In the genomic region with DNA sequence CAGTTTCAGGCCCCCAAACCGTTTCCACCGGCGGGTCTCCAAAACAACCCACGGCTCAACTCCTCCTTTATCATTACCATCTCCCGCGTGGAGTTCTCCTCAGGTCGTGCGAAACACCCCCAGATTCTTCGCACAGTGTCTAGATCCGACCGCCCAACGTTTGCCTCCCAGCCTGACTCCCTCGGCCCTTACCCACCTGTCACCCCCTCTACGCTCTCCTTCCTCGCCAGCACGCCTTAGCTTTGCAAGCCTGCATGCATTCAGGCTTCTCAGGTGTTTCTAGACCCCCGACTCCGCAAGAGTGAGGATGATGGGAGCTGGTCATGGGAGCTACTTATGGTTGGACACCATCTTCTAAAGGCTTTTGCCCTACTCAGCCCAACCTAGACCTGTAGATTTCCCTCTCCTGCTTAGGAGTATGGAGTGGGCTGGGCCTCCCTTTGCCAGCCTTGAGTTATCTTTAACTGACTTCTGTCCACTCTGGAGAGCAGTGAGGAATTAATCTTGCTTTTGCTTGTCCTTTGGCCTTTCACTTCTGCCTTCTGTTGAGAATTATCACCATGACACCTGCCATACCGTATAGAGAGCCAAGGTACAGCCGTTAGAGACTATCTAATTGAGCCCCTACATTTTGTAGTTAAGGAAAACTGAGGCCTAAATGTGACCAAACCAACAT, we compare ENCODE assay signal across 1 cellular context.
TF ChIP-seq lines count a peak whose summit lies in the region.

No MANE protein-coding gene starts in this region.

TF ChIP-seq in K562, 482 proteins besides CTCF, POLR2A, EP300 and RAD21 (continued from another document and continues in another):
- TF ChIP-seq ZSCAN32 (CRISPR knock-in tag; IDR thresholded peaks at IDR 0.05) (no peak), GTF2E2 (tag; IDR thresholded peaks at IDR 0.05) (no peak), ZBTB11 (CRISPR knock-in tag; IDR thresholded peaks at IDR 0.05) (peak in 1 of 3 experiments; percentile 71; a peak in 2 of 6 replicates), RBM34 (IDR thresholded peaks at IDR 0.05; ENCODE audit: borderline replicate concordance, insufficient read depth, low read length) (no peak), NR4A1 (CRISPR knock-in tag; IDR thresholded peaks at IDR 0.05) (no peak), NR4A1 (tag; IDR thresholded peaks at IDR 0.05) (no peak), ZNF766 (CRISPR knock-in tag; conservative IDR thresholded peaks at IDR 0.05) (peak; percentile 38; the same call in 1 of the 2 replicates), ZHX1 (conservative IDR thresholded peaks at IDR 0.05; ENCODE audit: low read length) (no peak), GABPB1 (CRISPR knock-in tag; IDR thresholded peaks at IDR 0.05) (no peak), ZNF212 (CRISPR knock-in tag; IDR thresholded peaks at IDR 0.05) (no peak), RBM17 (IDR thresholded peaks at IDR 0.05; ENCODE audit: borderline replicate concordance, low read depth, low read length) (no peak), ZNF695 (CRISPR knock-in tag; IDR thresholded peaks at IDR 0.05) (0 out of 2 replicates have a peak, but pooled peaks have one; percentile 15), HDAC8 (tag; IDR thresholded peaks at IDR 0.05) (no peak), KDM5B (IDR thresholded peaks at IDR 0.05; ENCODE audit: insufficient replicate concordance, low read depth, low read length) (no peak), KAT2B (IDR thresholded peaks at IDR 0.05; ENCODE audit: low read depth, low read length) (no peak), CGGBP1 (CRISPR knock-in tag; IDR thresholded peaks at IDR 0.05) (no peak)
- TF ChIP-seq, protein P1, sequence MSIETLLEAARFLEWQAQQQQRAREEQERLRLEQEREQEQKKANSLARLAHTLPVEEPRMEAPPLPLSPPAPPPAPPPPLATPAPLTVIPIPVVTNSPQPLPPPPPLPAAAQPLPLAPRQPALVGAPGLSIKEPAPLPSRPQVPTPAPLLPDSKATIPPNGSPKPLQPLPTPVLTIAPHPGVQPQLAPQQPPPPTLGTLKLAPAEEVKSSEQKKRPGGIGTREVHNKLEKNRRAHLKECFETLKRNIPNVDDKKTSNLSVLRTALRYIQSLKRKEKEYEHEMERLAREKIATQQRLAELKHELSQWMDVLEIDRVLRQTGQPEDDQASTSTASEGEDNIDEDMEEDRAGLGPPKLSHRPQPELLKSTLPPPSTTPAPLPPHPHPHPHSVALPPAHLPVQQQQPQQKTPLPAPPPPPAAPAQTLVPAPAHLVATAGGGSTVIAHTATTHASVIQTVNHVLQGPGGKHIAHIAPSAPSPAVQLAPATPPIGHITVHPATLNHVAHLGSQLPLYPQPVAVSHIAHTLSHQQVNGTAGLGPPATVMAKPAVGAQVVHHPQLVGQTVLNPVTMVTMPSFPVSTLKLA (conservative IDR thresholded peaks at IDR 0.05): 0 out of 4 replicates have a peak, but pooled peaks of 1 of the 2 experiments have one; percentile 8
- TF ChIP-seq, protein P2, sequence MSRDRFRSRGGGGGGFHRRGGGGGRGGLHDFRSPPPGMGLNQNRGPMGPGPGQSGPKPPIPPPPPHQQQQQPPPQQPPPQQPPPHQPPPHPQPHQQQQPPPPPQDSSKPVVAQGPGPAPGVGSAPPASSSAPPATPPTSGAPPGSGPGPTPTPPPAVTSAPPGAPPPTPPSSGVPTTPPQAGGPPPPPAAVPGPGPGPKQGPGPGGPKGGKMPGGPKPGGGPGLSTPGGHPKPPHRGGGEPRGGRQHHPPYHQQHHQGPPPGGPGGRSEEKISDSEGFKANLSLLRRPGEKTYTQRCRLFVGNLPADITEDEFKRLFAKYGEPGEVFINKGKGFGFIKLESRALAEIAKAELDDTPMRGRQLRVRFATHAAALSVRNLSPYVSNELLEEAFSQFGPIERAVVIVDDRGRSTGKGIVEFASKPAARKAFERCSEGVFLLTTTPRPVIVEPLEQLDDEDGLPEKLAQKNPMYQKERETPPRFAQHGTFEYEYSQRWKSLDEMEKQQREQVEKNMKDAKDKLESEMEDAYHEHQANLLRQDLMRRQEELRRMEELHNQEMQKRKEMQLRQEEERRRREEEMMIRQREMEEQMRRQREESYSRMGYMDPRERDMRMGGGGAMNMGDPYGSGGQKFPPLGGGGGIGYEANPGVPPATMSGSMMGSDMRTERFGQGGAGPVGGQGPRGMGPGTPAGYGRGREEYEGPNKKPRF (IDR thresholded peaks at IDR 0.05; ENCODE audit: low read depth, low read length): no peak
- TF ChIP-seq, protein P3, sequence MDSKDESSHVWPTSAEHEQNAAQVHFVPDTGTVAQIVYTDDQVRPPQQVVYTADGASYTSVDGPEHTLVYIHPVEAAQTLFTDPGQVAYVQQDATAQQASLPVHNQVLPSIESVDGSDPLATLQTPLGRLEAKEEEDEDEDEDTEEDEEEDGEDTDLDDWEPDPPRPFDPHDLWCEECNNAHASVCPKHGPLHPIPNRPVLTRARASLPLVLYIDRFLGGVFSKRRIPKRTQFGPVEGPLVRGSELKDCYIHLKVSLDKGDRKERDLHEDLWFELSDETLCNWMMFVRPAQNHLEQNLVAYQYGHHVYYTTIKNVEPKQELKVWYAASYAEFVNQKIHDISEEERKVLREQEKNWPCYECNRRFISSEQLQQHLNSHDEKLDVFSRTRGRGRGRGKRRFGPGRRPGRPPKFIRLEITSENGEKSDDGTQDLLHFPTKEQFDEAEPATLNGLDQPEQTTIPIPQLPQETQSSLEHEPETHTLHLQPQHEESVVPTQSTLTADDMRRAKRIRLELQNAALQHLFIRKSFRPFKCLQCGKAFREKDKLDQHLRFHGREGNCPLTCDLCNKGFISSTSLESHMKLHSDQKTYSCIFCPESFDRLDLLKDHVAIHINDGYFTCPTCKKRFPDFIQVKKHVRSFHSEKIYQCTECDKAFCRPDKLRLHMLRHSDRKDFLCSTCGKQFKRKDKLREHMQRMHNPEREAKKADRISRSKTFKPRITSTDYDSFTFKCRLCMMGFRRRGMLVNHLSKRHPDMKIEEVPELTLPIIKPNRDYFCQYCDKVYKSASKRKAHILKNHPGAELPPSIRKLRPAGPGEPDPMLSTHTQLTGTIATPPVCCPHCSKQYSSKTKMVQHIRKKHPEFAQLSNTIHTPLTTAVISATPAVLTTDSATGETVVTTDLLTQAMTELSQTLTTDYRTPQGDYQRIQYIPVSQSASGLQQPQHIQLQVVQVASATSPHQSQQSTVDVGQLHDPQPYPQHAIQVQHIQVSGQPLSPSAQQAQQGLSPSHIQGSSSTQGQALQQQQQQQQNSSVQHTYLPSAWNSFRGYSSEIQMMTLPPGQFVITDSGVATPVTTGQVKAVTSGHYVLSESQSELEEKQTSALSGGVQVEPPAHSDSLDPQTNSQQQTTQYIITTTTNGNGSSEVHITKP (IDR thresholded peaks at IDR 0.05; ENCODE audit: partially characterized antibody): peak; percentile 89
- TF ChIP-seq, protein P4, sequence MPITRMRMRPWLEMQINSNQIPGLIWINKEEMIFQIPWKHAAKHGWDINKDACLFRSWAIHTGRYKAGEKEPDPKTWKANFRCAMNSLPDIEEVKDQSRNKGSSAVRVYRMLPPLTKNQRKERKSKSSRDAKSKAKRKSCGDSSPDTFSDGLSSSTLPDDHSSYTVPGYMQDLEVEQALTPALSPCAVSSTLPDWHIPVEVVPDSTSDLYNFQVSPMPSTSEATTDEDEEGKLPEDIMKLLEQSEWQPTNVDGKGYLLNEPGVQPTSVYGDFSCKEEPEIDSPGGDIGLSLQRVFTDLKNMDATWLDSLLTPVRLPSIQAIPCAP (CRISPR knock-in tag; IDR thresholded peaks at IDR 0.05; ENCODE audit: borderline replicate concordance): no peak
- TF ChIP-seq, protein P5, sequence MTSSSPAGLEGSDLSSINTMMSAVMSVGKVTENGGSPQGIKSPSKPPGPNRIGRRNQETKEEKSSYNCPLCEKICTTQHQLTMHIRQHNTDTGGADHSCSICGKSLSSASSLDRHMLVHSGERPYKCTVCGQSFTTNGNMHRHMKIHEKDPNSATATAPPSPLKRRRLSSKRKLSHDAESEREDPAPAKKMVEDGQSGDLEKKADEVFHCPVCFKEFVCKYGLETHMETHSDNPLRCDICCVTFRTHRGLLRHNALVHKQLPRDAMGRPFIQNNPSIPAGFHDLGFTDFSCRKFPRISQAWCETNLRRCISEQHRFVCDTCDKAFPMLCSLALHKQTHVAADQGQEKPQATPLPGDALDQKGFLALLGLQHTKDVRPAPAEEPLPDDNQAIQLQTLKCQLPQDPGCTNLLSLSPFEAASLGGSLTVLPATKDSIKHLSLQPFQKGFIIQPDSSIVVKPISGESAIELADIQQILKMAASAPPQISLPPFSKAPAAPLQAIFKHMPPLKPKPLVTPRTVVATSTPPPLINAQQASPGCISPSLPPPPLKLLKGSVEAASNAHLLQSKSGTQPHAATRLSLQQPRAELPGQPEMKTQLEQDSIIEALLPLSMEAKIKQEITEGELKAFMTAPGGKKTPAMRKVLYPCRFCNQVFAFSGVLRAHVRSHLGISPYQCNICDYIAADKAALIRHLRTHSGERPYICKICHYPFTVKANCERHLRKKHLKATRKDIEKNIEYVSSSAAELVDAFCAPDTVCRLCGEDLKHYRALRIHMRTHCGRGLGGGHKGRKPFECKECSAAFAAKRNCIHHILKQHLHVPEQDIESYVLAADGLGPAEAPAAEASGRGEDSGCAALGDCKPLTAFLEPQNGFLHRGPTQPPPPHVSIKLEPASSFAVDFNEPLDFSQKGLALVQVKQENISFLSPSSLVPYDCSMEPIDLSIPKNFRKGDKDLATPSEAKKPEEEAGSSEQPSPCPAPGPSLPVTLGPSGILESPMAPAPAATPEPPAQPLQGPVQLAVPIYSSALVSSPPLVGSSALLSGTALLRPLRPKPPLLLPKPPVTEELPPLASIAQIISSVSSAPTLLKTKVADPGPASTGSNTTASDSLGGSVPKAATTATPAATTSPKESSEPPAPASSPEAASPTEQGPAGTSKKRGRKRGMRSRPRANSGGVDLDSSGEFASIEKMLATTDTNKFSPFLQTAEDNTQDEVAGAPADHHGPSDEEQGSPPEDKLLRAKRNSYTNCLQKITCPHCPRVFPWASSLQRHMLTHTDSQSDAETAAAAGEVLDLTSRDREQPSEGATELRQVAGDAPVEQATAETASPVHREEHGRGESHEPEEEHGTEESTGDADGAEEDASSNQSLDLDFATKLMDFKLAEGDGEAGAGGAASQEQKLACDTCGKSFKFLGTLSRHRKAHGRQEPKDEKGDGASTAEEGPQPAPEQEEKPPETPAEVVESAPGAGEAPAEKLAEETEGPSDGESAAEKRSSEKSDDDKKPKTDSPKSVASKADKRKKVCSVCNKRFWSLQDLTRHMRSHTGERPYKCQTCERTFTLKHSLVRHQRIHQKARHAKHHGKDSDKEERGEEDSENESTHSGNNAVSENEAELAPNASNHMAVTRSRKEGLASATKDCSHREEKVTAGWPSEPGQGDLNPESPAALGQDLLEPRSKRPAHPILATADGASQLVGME (CRISPR knock-in tag; IDR thresholded peaks at IDR 0.05): no peak
- TF ChIP-seq, protein P6, sequence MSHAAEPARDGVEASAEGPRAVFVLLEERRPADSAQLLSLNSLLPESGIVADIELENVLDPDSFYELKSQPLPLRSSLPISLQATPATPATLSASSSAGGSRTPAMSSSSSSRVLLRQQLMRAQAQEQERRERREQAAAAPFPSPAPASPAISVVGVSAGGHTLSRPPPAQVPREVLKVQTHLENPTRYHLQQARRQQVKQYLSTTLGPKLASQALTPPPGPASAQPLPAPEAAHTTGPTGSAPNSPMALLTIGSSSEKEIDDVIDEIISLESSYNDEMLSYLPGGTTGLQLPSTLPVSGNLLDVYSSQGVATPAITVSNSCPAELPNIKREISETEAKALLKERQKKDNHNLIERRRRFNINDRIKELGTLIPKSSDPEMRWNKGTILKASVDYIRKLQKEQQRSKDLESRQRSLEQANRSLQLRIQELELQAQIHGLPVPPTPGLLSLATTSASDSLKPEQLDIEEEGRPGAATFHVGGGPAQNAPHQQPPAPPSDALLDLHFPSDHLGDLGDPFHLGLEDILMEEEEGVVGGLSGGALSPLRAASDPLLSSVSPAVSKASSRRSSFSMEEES (CRISPR knock-in tag; IDR thresholded peaks at IDR 0.05): no peak
